In the genomic region with DNA sequence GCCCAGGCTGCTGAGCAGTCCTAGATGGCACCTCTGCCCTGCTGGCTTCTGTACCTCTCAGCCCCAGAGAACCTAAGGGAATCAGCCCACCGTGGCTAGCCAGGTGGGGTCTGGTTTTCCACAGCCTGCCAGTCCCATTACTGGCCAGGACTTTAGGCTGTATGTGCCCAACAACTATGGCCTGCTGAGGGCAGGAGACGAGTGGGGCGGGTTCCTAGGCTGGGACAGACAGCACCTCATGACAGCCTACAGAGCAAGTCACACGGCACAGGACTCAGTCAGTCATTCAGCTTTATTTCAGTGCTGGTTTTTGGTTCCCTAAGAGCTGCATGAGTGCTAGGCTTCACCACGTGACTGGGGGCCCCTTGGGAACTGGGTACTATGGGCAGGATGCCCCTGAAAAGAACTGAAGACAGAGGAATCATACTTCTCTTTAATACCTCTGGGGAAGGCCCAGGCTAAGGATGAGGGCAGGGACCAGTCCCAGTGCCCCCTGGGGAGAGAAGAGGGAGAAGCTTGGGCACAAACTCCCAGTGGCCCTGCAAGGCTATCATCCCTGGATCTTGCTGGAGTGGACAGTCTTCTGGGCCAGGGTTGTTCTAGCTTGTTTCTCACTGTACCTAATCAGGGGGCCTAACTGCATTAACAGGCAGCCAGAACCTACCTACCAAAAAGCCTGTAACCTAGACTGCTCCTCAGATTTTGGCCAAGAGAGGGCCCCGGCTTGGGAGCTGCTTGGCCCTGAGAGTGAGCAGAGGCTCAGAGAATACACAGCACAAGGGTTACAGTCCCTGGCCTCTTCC, we compare ENCODE assay signal across 1 cellular context.
TF ChIP-seq lines count a peak whose summit lies in the region.

No MANE protein-coding gene starts in this region.

TF ChIP-seq in H1, 55 proteins besides CTCF, POLR2A, EP300 and RAD21:
- no peak for TF ChIP-seq GTF2F1 (IDR thresholded peaks at IDR 0.05; ENCODE audit: borderline replicate concordance, low read depth, low read length)
- TF ChIP-seq EGR1 (IDR thresholded peaks at IDR 0.05; ENCODE audit: borderline replicate concordance, low read depth, low read length): no peak
- no peak for TF ChIP-seq CHD1 (IDR thresholded peaks at IDR 0.05; ENCODE audit: low read depth, low read length)
- TF ChIP-seq POLR2AphosphoS5 (IDR thresholded peaks at IDR 0.05; ENCODE audit: low read depth, low read length): peak; percentile 30; the same call in 1 of the 2 replicates
- TF ChIP-seq ATF2 (IDR thresholded peaks at IDR 0.05; ENCODE audit: low read length): no peak
